13 cellular contexts compared by ENCODE assay signal in the genomic region with DNA sequence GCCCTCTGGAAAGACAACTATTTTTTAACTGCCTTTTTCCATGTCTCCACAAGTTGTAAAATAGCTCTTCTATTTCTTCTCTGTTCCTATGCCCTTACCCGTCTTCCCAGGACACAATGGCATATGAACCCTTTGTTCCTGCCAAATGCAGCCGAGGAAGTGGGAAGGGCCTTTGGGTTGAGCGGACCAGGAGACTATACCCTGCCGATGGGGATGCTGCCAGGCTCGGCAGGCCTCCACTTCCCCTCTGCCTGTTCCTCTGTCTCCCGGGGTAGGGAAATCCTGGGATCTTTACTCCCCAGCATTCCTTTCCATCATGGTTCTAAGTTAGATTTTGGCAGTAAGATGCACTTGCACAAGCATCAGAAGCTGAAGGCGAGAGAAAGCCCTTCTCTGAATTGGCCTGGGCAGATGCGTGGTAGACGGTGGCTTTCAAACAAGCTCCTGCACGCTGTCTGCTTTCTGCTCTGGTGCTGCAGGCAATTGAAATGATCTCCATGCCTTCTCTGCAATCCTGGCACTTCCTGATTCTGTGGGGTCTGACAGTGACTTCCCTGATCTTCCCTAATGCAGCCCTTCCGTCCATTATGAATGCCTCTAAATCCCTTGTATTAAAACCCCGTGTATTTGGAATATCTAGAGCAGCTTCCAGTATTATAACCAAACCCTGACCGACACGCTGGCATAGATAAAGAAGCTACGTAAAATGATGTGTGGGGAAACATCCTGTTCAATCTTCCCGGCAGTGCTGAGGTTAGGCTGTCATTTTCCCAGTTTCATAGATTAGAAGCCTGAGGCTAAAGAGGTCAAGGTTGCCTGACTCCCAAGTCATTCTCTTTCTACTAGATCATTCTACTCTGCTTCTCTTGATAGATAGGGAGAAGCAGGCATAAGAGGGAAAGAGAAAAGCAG.
DNase-seq lines count a peak whose midpoint lies in the region; ATAC-seq and TF ChIP-seq lines count a peak whose summit lies in the region.
"Had no signal": no experiment of that assay in that cellular context is flagged by ENCODE, and none has a peak within 500 bp of the region (broad histone marks: within the 10 kb centered on the region; RNA-seq: fewer than 3 reads in every experiment).

No MANE protein-coding gene starts in this region.

- H2BK15ac ChIP-seq in mesenchymal stem cell (ENCODE audit: low read depth, poor library complexity, severe bottlenecking), result no peak overlapping the region

- H3K4me2 ChIP-seq in mesenchymal stem cell (ENCODE audit: low read length, poor library complexity, severe bottlenecking), result no peak overlapping the region

- peak overlapping the region; percentile 91 for H3K9ac ChIP-seq in mesenchymal stem cell (ENCODE audit: low read length)

- CTCF ChIA-PET in RWPE1 (lab: Yijun Ruan, JAX), result interaction anchor here (0.6 to 0.7 kb wide), 2 partner anchors 11 to 978 kb away, joined by 3 to 5 read pairs; no protein-coding TSS in a partner anchor

- ATAC-seq in thoracic aorta (ENCODE audit: insufficient number of reproducible peaks, low FRiP score, low read depth) (no peak), HG02852 (IDR thresholded peaks at IDR 0.05; ENCODE audit: unreplicated experiment) (no peak)

- H3K4me3 ChIP-seq in mesenchymal stem cell (ENCODE audit: insufficient read depth in 1 of 2, low read depth in 1 of 2, low read length in 2 of 2), result no peak overlapping the region
- H3K4me3 ChIP-seq in thoracic aorta, result no peak overlapping the region

- TF ChIP-seq CTCF in RWPE1 (conservative IDR thresholded peaks at IDR 0.05; ENCODE audit: low read depth) (no peak), thoracic aorta (IDR thresholded peaks at IDR 0.05) (no peak)

- H3K23ac ChIP-seq in mesenchymal stem cell (ENCODE audit: low read length in 2 of 2), result peak overlapping the region in 1 of 2 experiments; percentile 1

- H4K91ac ChIP-seq in mesenchymal stem cell (ENCODE audit: low read length), result no peak overlapping the region

- H3K14ac ChIP-seq in mesenchymal stem cell (ENCODE audit: low read length in 2 of 2), result no peak overlapping the region

- peak overlapping the region; percentile 23 for H4K8ac ChIP-seq in mesenchymal stem cell (ENCODE audit: low read length)

- peak overlapping the region; percentile 37 for H2AK5ac ChIP-seq in mesenchymal stem cell (ENCODE audit: low read length, severe bottlenecking)

- no peak overlapping the region for H2BK120ac ChIP-seq in mesenchymal stem cell (ENCODE audit: low read depth, low read length)

- no peak overlapping the region for H2BK5ac ChIP-seq in mesenchymal stem cell (ENCODE audit: low read depth, low read length, poor library complexity, severe bottlenecking)

- no peaks in the 10 kb centered on the region for H3K79me1 ChIP-seq in mesenchymal stem cell (replicated peaks; ENCODE audit: low read length, poor library complexity, severe bottlenecking)

- H2BK12ac ChIP-seq in mesenchymal stem cell (ENCODE audit: low read length in 2 of 2), result no peak overlapping the region

- POLR2A ChIA-PET in RWPE1 (lab: Yijun Ruan, JAX; ENCODE audit: low non-redundant PET), result no interaction called here

- DNase-seq in RWPE1 (ENCODE audit: low spot score), result no peak
- DNase-seq in dermis blood vessel endothelial cell, result peak; percentile 34
- no peak for DNase-seq in mesenchymal stem cell
- no peak for DNase-seq in thoracic aorta (ENCODE audit: low spot score)
- no peak for DNase-seq in activated CD4-positive, alpha-beta T cell treated with anti-CD3 and anti-CD28 coated beads for 4 hours
- DNase-seq in NCI-H128 (lab: John Stamatoyannopoulos, UW; ENCODE audit: unreplicated experiment), result no peak
- DNase-seq: activated CD8-positive, alpha-beta memory T cell treated with anti-CD3 and anti-CD28 coated beads, Interleukin-2, amount 50 U/mL, for 4 hours; amygdala; Calu3; NCI-H526; SIG-M5; stimulated activated naive CD4-positive, alpha-beta T cell treated with Interleukin-2 at 50 U/mL for 16 hours had no signal

- H3K36me3 ChIP-seq in mesenchymal stem cell (ENCODE audit: control insufficient read depth in 1 of 2, insufficient read depth in 2 of 2, low read depth in 1 of 2, low read length in 2 of 2), result no peaks in the 10 kb centered on the region
- H3K36me3 ChIP-seq in thoracic aorta, result no peaks in the 10 kb centered on the region

- H3K27me3 ChIP-seq in mesenchymal stem cell (ENCODE audit: control insufficient read depth in 1 of 2, insufficient read depth in 1 of 2, low read length in 2 of 2), result no peaks in the 10 kb centered on the region
- no peaks in the 10 kb centered on the region for H3K27me3 ChIP-seq in thoracic aorta (replicated peaks; ENCODE audit: insufficient read depth)

- no peaks in the 10 kb centered on the region for H3K9me3 ChIP-seq in mesenchymal stem cell (ENCODE audit: control insufficient read depth, low read length)
- no peaks in the 10 kb centered on the region for H3K9me3 ChIP-seq in thoracic aorta

- no peak overlapping the region for H2AFZ ChIP-seq in mesenchymal stem cell (ENCODE audit: low read depth, low read length)

- H3K4me1 ChIP-seq in mesenchymal stem cell (ENCODE audit: control insufficient read depth, insufficient read depth, low read depth, low read length) (peaks cover 33% of the 10 kb centered on the region), thoracic aorta (ENCODE audit: control insufficient read depth in 1 of 2, low read depth in 2 of 2) (peaks cover 44 to 60% of the 10 kb centered on the region in 2 donors)

- H3K4ac ChIP-seq in mesenchymal stem cell (ENCODE audit: low read depth in 1 of 2, low read length in 2 of 2), result no peak overlapping the region

- H3K18ac ChIP-seq in mesenchymal stem cell (ENCODE audit: low read depth in 1 of 2, low read length in 2 of 2), result no peak overlapping the region

- H3K27ac ChIP-seq in RWPE1 (peak overlapping the region; percentile 63), mesenchymal stem cell (ENCODE audit: low read length, poor library complexity, severe bottlenecking) (no peak overlapping the region), thoracic aorta (peak overlapping the region; percentile 88 to 91)

- WGBS in mesenchymal stem cell, result 93% methylated on average over 15 of the region's 16 CpGs
